Comparison of ENCODE assay signal across 1 cellular context in genomic region chr17:72539981-72540897, GRCh38.
A peak's percentile ranks its signal among the peaks of the same experiment; 100 is the strongest.
TF ChIP-seq lines count a peak whose summit lies in the region.

No MANE protein-coding gene starts in this region.

TF ChIP-seq in HepG2, 621 proteins besides CTCF, POLR2A, EP300 and RAD21 (continued from another document and continues in another):
- peak; percentile 71; the same call in 1 of the 2 replicates for TF ChIP-seq ZFP91 (CRISPR knock-in tag; IDR thresholded peaks at IDR 0.05; ENCODE audit: borderline replicate concordance)
- TF ChIP-seq MXD3 (CRISPR knock-in tag; IDR thresholded peaks at IDR 0.05): no peak
- peak; percentile 79 for TF ChIP-seq ZNF430 (CRISPR knock-in tag; IDR thresholded peaks at IDR 0.05)
- no peak for TF ChIP-seq REXO4 (CRISPR knock-in tag; IDR thresholded peaks at IDR 0.05; ENCODE audit: borderline replicate concordance)
- TF ChIP-seq HMGXB3 (CRISPR knock-in tag; IDR thresholded peaks at IDR 0.05; ENCODE audit: borderline replicate concordance): 0 out of 2 replicates have a peak, but pooled peaks have one; percentile 36
- TF ChIP-seq ZNF12 (CRISPR knock-in tag; IDR thresholded peaks at IDR 0.05): 0 out of 2 replicates have a peak, but pooled peaks have one; percentile 43
- peak; percentile 47; the same call in 1 of the 2 replicates for TF ChIP-seq ZBTB4 (CRISPR knock-in tag; IDR thresholded peaks at IDR 0.05; ENCODE audit: borderline replicate concordance)
- peak; percentile 48; the same call in 1 of the 2 replicates for TF ChIP-seq MED13 (CRISPR knock-in tag; IDR thresholded peaks at IDR 0.05)
- TF ChIP-seq ZBTB43 (CRISPR knock-in tag; conservative IDR thresholded peaks at IDR 0.05): peak; percentile 60
- TF ChIP-seq RFXAP (CRISPR knock-in tag; IDR thresholded peaks at IDR 0.05; ENCODE audit: borderline replicate concordance): peak; percentile 50; the same call in 1 of the 2 replicates
- no peak for TF ChIP-seq SOX6 (IDR thresholded peaks at IDR 0.05)
- TF ChIP-seq SOX6 (CRISPR knock-in tag; IDR thresholded peaks at IDR 0.05): peak; percentile 28; the same call in 1 of the 2 replicates
- no peak; the same call in 1 of the 2 replicates for TF ChIP-seq ETS1 (CRISPR knock-in tag; IDR thresholded peaks at IDR 0.05)
- peak; percentile 96 for TF ChIP-seq SALL2 (CRISPR knock-in tag; IDR thresholded peaks at IDR 0.05)
- peak; percentile 50; the same call in 1 of the 2 replicates for TF ChIP-seq ZNF556 (CRISPR knock-in tag; IDR thresholded peaks at IDR 0.05; ENCODE audit: borderline replicate concordance)
- TF ChIP-seq DMTF1 (CRISPR knock-in tag; IDR thresholded peaks at IDR 0.05): no peak
- TF ChIP-seq HDAC2 (CRISPR knock-in tag; IDR thresholded peaks at IDR 0.05): peak; percentile 52; the same call in 1 of the 2 replicates
- peak; percentile 47 for TF ChIP-seq THAP11 (CRISPR knock-in tag; IDR thresholded peaks at IDR 0.05)
- TF ChIP-seq NONO (IDR thresholded peaks at IDR 0.05): no peak
- TF ChIP-seq NONO (CRISPR knock-in tag; conservative IDR thresholded peaks at IDR 0.05): peak; percentile 77
- TF ChIP-seq ZNF83 (CRISPR knock-in tag; IDR thresholded peaks at IDR 0.05; ENCODE audit: borderline replicate concordance): peak; percentile 67; the same call in 1 of the 2 replicates
- TF ChIP-seq ZSCAN25 (CRISPR knock-in tag; IDR thresholded peaks at IDR 0.05): peak; percentile 74
- peak; percentile 89 for TF ChIP-seq ATF7-NPFF (CRISPR knock-in tag; IDR thresholded peaks at IDR 0.05; ENCODE audit: low read depth)
- TF ChIP-seq ZNF510 (CRISPR knock-in tag; IDR thresholded peaks at IDR 0.05; ENCODE audit: low read depth): 0 out of 2 replicates have a peak, but pooled peaks have one; percentile 19
- peak; percentile 32; the same call in 1 of the 2 replicates for TF ChIP-seq FOXA3 (CRISPR knock-in tag; IDR thresholded peaks at IDR 0.05)
- TF ChIP-seq SP4 (CRISPR knock-in tag; IDR thresholded peaks at IDR 0.05): peak; percentile 77; the same call in 1 of the 2 replicates
- 0 out of 4 replicates have a peak, but pooled peaks of 1 of the 2 experiments have one; percentile 25 for TF ChIP-seq ATF4 (CRISPR knock-in tag; IDR thresholded peaks at IDR 0.05)
- TF ChIP-seq ZNF766 (CRISPR knock-in tag; IDR thresholded peaks at IDR 0.05; ENCODE audit: borderline replicate concordance): peak; percentile 65
- TF ChIP-seq ZMYM2 (CRISPR knock-in tag; IDR thresholded peaks at IDR 0.05): 0 out of 2 replicates have a peak, but pooled peaks have one; percentile 29
- peak; percentile 74 for TF ChIP-seq FOXC1 (CRISPR knock-in tag; IDR thresholded peaks at IDR 0.05; ENCODE audit: borderline replicate concordance)
- peak; percentile 68; the same call in 1 of the 2 replicates for TF ChIP-seq IRF2 (CRISPR knock-in tag; IDR thresholded peaks at IDR 0.05)
- TF ChIP-seq ISL2 (CRISPR knock-in tag; IDR thresholded peaks at IDR 0.05): peak; percentile 71
- no peak for TF ChIP-seq ZNF577 (CRISPR knock-in tag; IDR thresholded peaks at IDR 0.05; ENCODE audit: borderline replicate concordance, low read depth)
- peak; percentile 41; the same call in 1 of the 2 replicates for TF ChIP-seq ZSCAN20 (CRISPR knock-in tag; IDR thresholded peaks at IDR 0.05; ENCODE audit: borderline replicate concordance)
- 0 out of 2 replicates have a peak, but pooled peaks have one; percentile 29 for TF ChIP-seq PAXIP1 (CRISPR knock-in tag; conservative IDR thresholded peaks at IDR 0.05)
- TF ChIP-seq SP1 (IDR thresholded peaks at IDR 0.05): no peak
- TF ChIP-seq SP1 (CRISPR knock-in tag; IDR thresholded peaks at IDR 0.05): 0 out of 2 replicates have a peak, but pooled peaks have one; percentile 13
- peak; percentile 25; the same call in 1 of the 2 replicates for TF ChIP-seq HNF4G (IDR thresholded peaks at IDR 0.05; ENCODE audit: borderline replicate concordance, low read depth, low read length)
- peak; percentile 84 for TF ChIP-seq HNF4G (CRISPR knock-in tag; IDR thresholded peaks at IDR 0.05; ENCODE audit: borderline replicate concordance, low read depth)
- 0 out of 2 replicates have a peak, but pooled peaks have one; percentile 24 for TF ChIP-seq BRD4 (CRISPR knock-in tag; IDR thresholded peaks at IDR 0.05)
- TF ChIP-seq MED1 (CRISPR knock-in tag; IDR thresholded peaks at IDR 0.05): peak; percentile 73
- TF ChIP-seq MXI1 (IDR thresholded peaks at IDR 0.05; ENCODE audit: borderline replicate concordance, low read depth, low read length): peak; percentile 61; the same call in 1 of the 3 replicates
- peak; percentile 79; the same call in 1 of the 2 replicates for TF ChIP-seq NFKB2 (CRISPR knock-in tag; IDR thresholded peaks at IDR 0.05; ENCODE audit: borderline replicate concordance)
